ENCODE assay signal across 18 cellular contexts in the genomic region with DNA sequence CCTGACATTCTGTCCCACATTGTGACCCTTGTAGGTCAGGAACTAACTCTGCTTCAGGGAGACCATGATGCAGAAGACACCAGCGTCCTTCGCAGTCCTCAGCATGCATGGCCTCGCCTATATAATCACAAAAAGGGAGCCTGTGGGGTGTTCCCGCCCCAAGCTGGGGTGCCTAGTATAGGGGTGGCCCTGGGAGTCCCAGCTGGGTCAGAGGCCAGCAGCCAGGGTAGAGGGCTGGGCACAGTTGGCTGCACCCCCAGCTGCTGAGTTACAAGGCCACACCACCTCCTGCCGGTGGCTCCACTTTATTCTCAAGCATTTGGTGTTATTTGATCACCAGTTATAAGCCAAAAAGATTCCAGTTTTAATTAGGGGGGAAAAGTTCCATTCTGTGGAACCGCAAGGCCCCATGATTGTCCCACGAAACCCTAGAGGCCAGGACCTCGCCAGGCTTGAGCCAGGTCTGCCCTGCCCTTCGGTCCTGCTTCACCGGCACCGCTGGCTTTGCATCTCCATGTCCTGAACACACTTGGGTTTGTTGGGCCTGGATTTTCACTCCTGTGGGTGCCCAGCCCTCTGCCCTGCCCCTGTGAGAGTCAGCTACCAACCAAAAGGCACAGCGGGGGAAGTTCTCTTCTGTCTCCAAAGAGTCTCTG. TPM values are rescaled to one million over a fixed set of nuclear protein-coding genes. Genes with fewer than 3 reads are reported as not detected.
DNase-seq lines count a peak whose midpoint lies in the region; ATAC-seq, FAIRE-seq and TF ChIP-seq lines count a peak whose summit lies in the region.
"Had no signal": no experiment of that assay in that cellular context is flagged by ENCODE, and none has a peak within 500 bp of the region (broad histone marks: within the 10 kb centered on the region; RNA-seq: fewer than 3 reads in every experiment).

No MANE protein-coding gene starts in this region.

- no peak overlapping the region for H2AFZ ChIP-seq in HepG2 (ENCODE audit: low read length)

- H3K4me1 ChIP-seq in ascending aorta (peaks cover 0 to 2% of the 10 kb centered on the region in 2 donors), HepG2 (ENCODE audit: insufficient read depth, low read length) (peaks cover 31% of the 10 kb centered on the region), tibial artery (peaks cover 0 to 16% (median 0%) of the 10 kb centered on the region in 4 donors)
- H3K4me1 ChIP-seq in effector memory CD4-positive, alpha-beta T cell (ENCODE audit: control insufficient read depth, insufficient read depth, low read length, poor library complexity, severe bottlenecking) = peaks cover 8% of the 10 kb centered on the region
- H3K4me1 ChIP-seq: pancreas had no signal

- DNase-seq in activated naive CD4-positive, alpha-beta T cell treated with anti-CD3 and anti-CD28 coated beads, Interleukin-2, amount 50 U/mL, for 16 hours = peak; percentile 5
- no peak for DNase-seq in activated naive CD4-positive, alpha-beta T cell treated with anti-CD3 and anti-CD28 coated beads, Interleukin-2, amount 10 ng/mL, durations not matched to agents 7 days and 5 days
- DNase-seq in ascending aorta (ENCODE audit: low spot score in 2 of 2) (peak; percentile 5 to 51), HepG2 (ENCODE audit: low spot score) (no peak), tibial artery (peak; percentile 14 to 42), NCI-H1436 (lab: John Stamatoyannopoulos, UW) (no peak), osteocyte (ENCODE audit: extremely low spot score, unreplicated experiment) (no peak)
- DNase-seq in effector memory CD4-positive, alpha-beta T cell = no peak
- DNase-seq: ACHN; activated CD8-positive, alpha-beta memory T cell treated with anti-CD3 and anti-CD28 coated beads, Interleukin-2, amount 10 ng/mL, durations not matched to agents 7 days and 5 days; activated naive CD4-positive, alpha-beta T cell; CD4-positive, alpha-beta memory T cell; DMS79 treated with DMSO at 0.1 percent for 48 hours; KBM-7; NCI-H1105 treated with DMSO at 0.1 percent for 48 hours had no signal

- FAIRE-seq in HepG2 (lab: Jason Lieb, UNC) = no peak
- FAIRE-seq: pancreas had no signal

- no peak overlapping the region for H3K27ac Mint-ChIP-seq in activated naive CD4-positive, alpha-beta T cell treated with anti-CD3 and anti-CD28 coated beads, Interleukin-2, amount 10 ng/mL, durations not matched to agents 7 days and 5 days
- no peak overlapping the region for H3K27ac Mint-ChIP-seq in osteocyte (ENCODE audit: unreplicated experiment)
- H3K27ac Mint-ChIP-seq: activated CD8-positive, alpha-beta memory T cell treated with anti-CD3 and anti-CD28 coated beads, Interleukin-2, amount 10 ng/mL, durations not matched to agents 7 days and 5 days had no signal

- no peak for TF ChIP-seq RAD21 in HepG2 (CRISPR knock-in tag; IDR thresholded peaks at IDR 0.05)

- CTCF ChIA-PET in activated naive CD4-positive, alpha-beta T cell treated with anti-CD3 and anti-CD28 coated beads, Interleukin-2, amount 10 ng/mL, durations not matched to agents 7 days and 5 days (lab: Charles Lee) = interaction anchor here (1.5 kb wide), 1 partner anchor 15 kb away, joined by 3 read pairs; a partner anchor contains a TSS
- CTCF ChIA-PET in HepG2 (lab: Yijun Ruan, JAX; ENCODE audit: low intra/inter-chr PET ratio, low total read pairs) = no interaction called here

- no TSS peak for BruUV-seq in HepG2 (replicated peaks; lab: Mats Ljungman, UMichigan)

- H3K27me3 Mint-ChIP-seq in activated naive CD4-positive, alpha-beta T cell treated with anti-CD3 and anti-CD28 coated beads, Interleukin-2, amount 10 ng/mL, durations not matched to agents 7 days and 5 days = peaks cover 7% of the 10 kb centered on the region
- H3K27me3 Mint-ChIP-seq in osteocyte (ENCODE audit: unreplicated experiment) = no peaks in the 10 kb centered on the region
- H3K27me3 Mint-ChIP-seq: CD4-positive, alpha-beta memory T cell had no signal

- no peaks in the 10 kb centered on the region for H4K20me1 ChIP-seq in HepG2 (ENCODE audit: insufficient read depth, low read length)

- no peak for ATAC-seq in HepG2
- ATAC-seq: activated CD8-positive, alpha-beta memory T cell treated with anti-CD3 and anti-CD28 coated beads, Interleukin-2, amount 10 ng/mL, durations not matched to agents 7 days and 5 days had no signal

- no peak overlapping the region for H3K9ac ChIP-seq in HepG2 (ENCODE audit: insufficient read depth, low read depth, low read length)

- no peaks in the 10 kb centered on the region for H3K9me3 Mint-ChIP-seq in activated naive CD4-positive, alpha-beta T cell treated with anti-CD3 and anti-CD28 coated beads, Interleukin-2, amount 10 ng/mL, durations not matched to agents 7 days and 5 days
- H3K9me3 Mint-ChIP-seq in osteocyte (ENCODE audit: unreplicated experiment) = no peaks in the 10 kb centered on the region
- H3K9me3 Mint-ChIP-seq: CD4-positive, alpha-beta memory T cell had no signal

- H3K79me2 ChIP-seq in HepG2 (ENCODE audit: insufficient read depth, low read length) = no peaks in the 10 kb centered on the region

- no peaks in the 10 kb centered on the region for H3K36me3 Mint-ChIP-seq in activated naive CD4-positive, alpha-beta T cell treated with anti-CD3 and anti-CD28 coated beads, Interleukin-2, amount 10 ng/mL, durations not matched to agents 7 days and 5 days
- no peaks in the 10 kb centered on the region for H3K36me3 Mint-ChIP-seq in osteocyte (ENCODE audit: unreplicated experiment)
- H3K36me3 Mint-ChIP-seq: activated CD8-positive, alpha-beta memory T cell treated with anti-CD3 and anti-CD28 coated beads, Interleukin-2, amount 10 ng/mL, durations not matched to agents 7 days and 5 days; brain; CD4-positive, alpha-beta memory T cell had no signal

- POLR2A ChIA-PET in HepG2 (lab: Yijun Ruan, JAX) = no interaction called here

- H3K27me3 ChIP-seq in ascending aorta = no peaks in the 10 kb centered on the region
- H3K27me3 ChIP-seq in HepG2 (ENCODE audit: control insufficient read depth in 1 of 2, insufficient read depth in 2 of 2, low read length in 2 of 2) = no peaks in the 10 kb centered on the region
- H3K27me3 ChIP-seq in tibial artery = no peaks in the 10 kb centered on the region
- no peaks in the 10 kb centered on the region for H3K27me3 ChIP-seq in effector memory CD4-positive, alpha-beta T cell (replicated peaks; ENCODE audit: control insufficient read depth, insufficient read depth, low read length, poor library complexity, severe bottlenecking)
- H3K27me3 ChIP-seq: pancreas had no signal

- no peak for TF ChIP-seq CTCF in ascending aorta (IDR thresholded peaks at IDR 0.05)
- no peak for TF ChIP-seq CTCF in HepG2 (CRISPR knock-in tag; IDR thresholded peaks at IDR 0.05)
- no peak for TF ChIP-seq CTCF in tibial artery (IDR thresholded peaks at IDR 0.05)
- no peak for TF ChIP-seq CTCF in osteocyte (IDR thresholded peaks at IDR 0.05)

- H3K36me3 ChIP-seq in ascending aorta = no peaks in the 10 kb centered on the region
- H3K36me3 ChIP-seq in HepG2 (replicated peaks in 1 of 2; ENCODE audit: control insufficient read depth in 1 of 2, insufficient read depth in 2 of 2, low read length in 2 of 2) = no peaks in the 10 kb centered on the region
- H3K36me3 ChIP-seq in tibial artery = no peaks in the 10 kb centered on the region
- no peaks in the 10 kb centered on the region for H3K36me3 ChIP-seq in effector memory CD4-positive, alpha-beta T cell (ENCODE audit: control insufficient read depth, insufficient read depth, low read length)
- H3K36me3 ChIP-seq: pancreas had no signal

- H3K9me3 ChIP-seq in ascending aorta = no peaks in the 10 kb centered on the region
- no peaks in the 10 kb centered on the region for H3K9me3 ChIP-seq in HepG2 (ENCODE audit: low read length)
- no peaks in the 10 kb centered on the region for H3K9me3 ChIP-seq in tibial artery
- no peaks in the 10 kb centered on the region for H3K9me3 ChIP-seq in effector memory CD4-positive, alpha-beta T cell (ENCODE audit: control insufficient read depth, low read length)
- H3K9me3 ChIP-seq: pancreas had no signal

- H3K27ac ChIP-seq in ascending aorta (no peak overlapping the region), HepG2 (ENCODE audit: extremely low read length, insufficient read depth, low read length) (no peak overlapping the region), tibial artery (no peak overlapping the region)
- H3K27ac ChIP-seq in effector memory CD4-positive, alpha-beta T cell (ENCODE audit: insufficient read depth, low read length, poor library complexity, severe bottlenecking) = no peak overlapping the region

- H3K4me3 ChIP-seq in ascending aorta = no peak overlapping the region
- no peak overlapping the region; a peak in 1 of 6 replicates for H3K4me3 ChIP-seq in HepG2 (replicated peaks in 1 of 3; ENCODE audit: insufficient read depth in 1 of 3, low read depth in 2 of 3, low read length in 3 of 3)
- no peak overlapping the region for H3K4me3 ChIP-seq in tibial artery
- no peak overlapping the region for H3K4me3 ChIP-seq in effector memory CD4-positive, alpha-beta T cell (ENCODE audit: insufficient read depth, low read depth, low read length, poor library complexity, severe bottlenecking)
- H3K4me3 ChIP-seq: pancreas, skin epidermis had no signal

- no peak for TF ChIP-seq EP300 in HepG2 (IDR thresholded peaks at IDR 0.05; ENCODE audit: low read depth in 2 of 2, low read length in 2 of 2)
- TF ChIP-seq EP300 in HepG2 (CRISPR knock-in tag; IDR thresholded peaks at IDR 0.05; ENCODE audit: borderline replicate concordance) = no peak

- WGBS in HepG2 (ENCODE audit: low lambda C conversion rate) = 93% methylated on average over 7 of the region's 12 CpGs

- in situ Hi-C loops in HepG2 (cut with HindIII; ENCODE audit: extremely low pct_ligation_motif_present, low pct_unique_long_range_greater_than_20kb) = no loop called here

- no peak overlapping the region for H3K4me3 Mint-ChIP-seq in activated naive CD4-positive, alpha-beta T cell treated with anti-CD3 and anti-CD28 coated beads, Interleukin-2, amount 10 ng/mL, durations not matched to agents 7 days and 5 days
- H3K4me3 Mint-ChIP-seq in osteocyte (ENCODE audit: unreplicated experiment) = no peak overlapping the region
- H3K4me3 Mint-ChIP-seq: activated CD8-positive, alpha-beta memory T cell treated with anti-CD3 and anti-CD28 coated beads, Interleukin-2, amount 10 ng/mL, durations not matched to agents 7 days and 5 days; brain; CD4-positive, alpha-beta memory T cell had no signal

- intact Hi-C loops in ascending aorta (cut with DNase I) (no loop called here), HepG2 (cut with micrococcal nuclease; ENCODE audit: unreplicated experiment) (no loop called here), tibial artery (cut with DNase I; ENCODE audit: low total_unique reads) (no loop called here)

- H3K4me2 ChIP-seq in HepG2 (ENCODE audit: low read depth, low read length) = peak overlapping the region; percentile 10

- peaks cover 10% of the 10 kb centered on the region for H3K4me1 Mint-ChIP-seq in activated naive CD4-positive, alpha-beta T cell treated with anti-CD3 and anti-CD28 coated beads, Interleukin-2, amount 10 ng/mL, durations not matched to agents 7 days and 5 days
- H3K4me1 Mint-ChIP-seq in osteocyte (ENCODE audit: unreplicated experiment) = peaks cover 14% of the 10 kb centered on the region

- no peak for TF ChIP-seq POLR2A in HepG2 (IDR thresholded peaks at IDR 0.05; ENCODE audit: insufficient read depth in 1 of 2, low read depth in 2 of 2, low read length in 2 of 2)

RNA-seq across cellular contexts. Expression of a gene that starts 15.0 kb away (rescaled TPM):
- total RNA-seq in ascending aorta (7.9 TPM), HepG2 (2016; rRNA removed; fragmentation: Illumina TruSeq; extraction: Trizol) (7.4 and 7.7 TPM in 2 replicates), osteocyte (6.0 and 6.1 TPM in 2 replicates)
- total RNA-seq in HepG2 (2016; cell fraction: cytosol; rRNA removed; fragmentation: Illumina TruSeq; extraction: Trizol; ENCODE audit: low read depth) = 2.1 and 3.2 TPM in 2 replicates
- total RNA-seq in HepG2 (2016; cell fraction: insoluble cytoplasmic fraction; rRNA removed; fragmentation: Illumina TruSeq; extraction: Trizol) = 7.8 and 8.7 TPM in 2 replicates
- total RNA-seq in HepG2 (2016; cell fraction: membrane; rRNA removed; fragmentation: Illumina TruSeq; extraction: Trizol) = 4.1 and 4.4 TPM in 2 replicates
- 4.8 and 5.3 TPM in 2 replicates for total RNA-seq in HepG2 (2016; cell fraction: nucleus; rRNA removed; fragmentation: Illumina TruSeq; extraction: Trizol)
- polyA plus RNA-seq in HepG2 (2011; rRNA removed) = 2.1 and 2.5 TPM in 2 replicates
- 1.7 and 3.9 TPM in 2 replicates for polyA plus RNA-seq in HepG2 (2011; cell fraction: cytosol; rRNA removed)
- polyA plus RNA-seq in HepG2 (2011; cell fraction: nucleus; rRNA removed) = 4.7 and 6.8 TPM in 2 replicates
- polyA plus RNA-seq in HepG2 (2012) = 2.4 and 4.1 TPM in 2 replicates
- 1.7 and 2.3 TPM in 2 replicates for polyA plus RNA-seq in HepG2 (2016; cell fraction: cytosol; fragmentation: Illumina TruSeq; extraction: Trizol; ENCODE audit: low read depth)
- polyA plus RNA-seq in HepG2 (2016; cell fraction: insoluble cytoplasmic fraction; fragmentation: Illumina TruSeq; extraction: Trizol; ENCODE audit: low read depth) = 5.9 and 6.5 TPM in 2 replicates
- polyA plus RNA-seq in HepG2 (2016; cell fraction: membrane; fragmentation: Illumina TruSeq; extraction: Trizol; ENCODE audit: low read depth) = 2.8 and 3.1 TPM in 2 replicates
- polyA plus RNA-seq in HepG2 (2016; cell fraction: nucleus; fragmentation: Illumina TruSeq; extraction: Trizol; ENCODE audit: insufficient read depth, low read depth) = 4.2 and 7.0 TPM in 2 replicates
- 2.4 and 4.9 TPM in 2 replicates for polyA minus RNA-seq in HepG2 (2011; rRNA and poly(A)+ RNA removed; ENCODE audit: low replicate concordance)
- polyA minus RNA-seq in HepG2 (2011; cell fraction: cytosol; rRNA and poly(A)+ RNA removed) = 1.7 and 2.4 TPM in 2 replicates
- 0.75 and 1.8 TPM in 2 replicates for polyA minus RNA-seq in HepG2 (2011; cell fraction: nucleus; rRNA and poly(A)+ RNA removed)

RNA-seq across cellular contexts. Expression of a gene that starts 15.0 kb away (rescaled TPM):
- total RNA-seq in ascending aorta (8.8 TPM), HepG2 (2016; rRNA removed; fragmentation: Illumina TruSeq; extraction: Trizol) (14.1 and 17.6 TPM in 2 replicates), osteocyte (28.5 and 30.4 TPM in 2 replicates)
- 2.4 and 2.6 TPM in 2 replicates for total RNA-seq in HepG2 (2016; cell fraction: cytosol; rRNA removed; fragmentation: Illumina TruSeq; extraction: Trizol; ENCODE audit: low read depth)
- total RNA-seq in HepG2 (2016; cell fraction: insoluble cytoplasmic fraction; rRNA removed; fragmentation: Illumina TruSeq; extraction: Trizol) = 10.3 and 13.8 TPM in 2 replicates
- 6.4 and 6.7 TPM in 2 replicates for total RNA-seq in HepG2 (2016; cell fraction: membrane; rRNA removed; fragmentation: Illumina TruSeq; extraction: Trizol)
- 15.1 and 15.3 TPM in 2 replicates for total RNA-seq in HepG2 (2016; cell fraction: nucleus; rRNA removed; fragmentation: Illumina TruSeq; extraction: Trizol)
- 15.8 and 18.2 TPM in 2 replicates for polyA plus RNA-seq in HepG2 (2011; rRNA removed)
- 8.3 and 9.5 TPM in 2 replicates for polyA plus RNA-seq in HepG2 (2011; cell fraction: cytosol; rRNA removed)
- 47.3 and 53.1 TPM in 2 replicates for polyA plus RNA-seq in HepG2 (2011; cell fraction: nucleus; rRNA removed)
- 11.3 and 11.9 TPM in 2 replicates for polyA plus RNA-seq in HepG2 (2012)
- polyA plus RNA-seq in HepG2 (2016; cell fraction: cytosol; fragmentation: Illumina TruSeq; extraction: Trizol; ENCODE audit: low read depth) = 1.3 and 1.5 TPM in 2 replicates
- 8.2 and 12.3 TPM in 2 replicates for polyA plus RNA-seq in HepG2 (2016; cell fraction: insoluble cytoplasmic fraction; fragmentation: Illumina TruSeq; extraction: Trizol; ENCODE audit: low read depth)
- polyA plus RNA-seq in HepG2 (2016; cell fraction: membrane; fragmentation: Illumina TruSeq; extraction: Trizol; ENCODE audit: low read depth) = 2.5 and 3.1 TPM in 2 replicates
- polyA plus RNA-seq in HepG2 (2016; cell fraction: nucleus; fragmentation: Illumina TruSeq; extraction: Trizol; ENCODE audit: insufficient read depth, low read depth) = 23.5 and 25.4 TPM in 2 replicates
- 46.0 and 112 TPM in 2 replicates for polyA minus RNA-seq in HepG2 (2011; rRNA and poly(A)+ RNA removed; ENCODE audit: low replicate concordance)
- 8.4 and 10.0 TPM in 2 replicates for polyA minus RNA-seq in HepG2 (2011; cell fraction: cytosol; rRNA and poly(A)+ RNA removed)
- 21.9 and 23.7 TPM in 2 replicates for polyA minus RNA-seq in HepG2 (2011; cell fraction: nucleus; rRNA and poly(A)+ RNA removed)

Comparison
In these comparisons a context has a peak if more than half of its experiments do, and no peak if none do; other contexts are left out.
1. DNase-seq: peak in activated naive CD4-positive, alpha-beta T cell treated with anti-CD3 and anti-CD28 coated beads, Interleukin-2, amount 50 U/mL, for 16 hours (single experiment), ascending aorta (2 of 2) and tibial artery (2 of 2); none in activated naive CD4-positive, alpha-beta T cell treated with anti-CD3 and anti-CD28 coated beads, Interleukin-2, amount 10 ng/mL, durations not matched to agents 7 days and 5 days (single experiment), HepG2 (single experiment), effector memory CD4-positive, alpha-beta T cell (0 of 3), NCI-H1436 (single experiment) and osteocyte (single experiment).